11 cellular contexts compared by ENCODE assay signal in genomic region chr1:156675271-156675708, GRCh38. TPM values are rescaled to one million over a fixed set of nuclear protein-coding genes. Genes with fewer than 3 reads are reported as not detected.
DNase-seq lines count a peak whose midpoint lies in the region; ATAC-seq and TF ChIP-seq lines count a peak whose summit lies in the region.
"Had no signal": no experiment of that assay in that cellular context is flagged by ENCODE, and none has a peak within 500 bp of the region (broad histone marks: within the 10 kb centered on the region; RNA-seq: fewer than 3 reads in every experiment).

No MANE protein-coding gene starts in this region.

- peaks cover 15% of the 10 kb centered on the region for H3K27me3 Mint-ChIP-seq in nephron (ENCODE audit: low read depth)

- no peak for TF ChIP-seq POLR2A in heart left ventricle (IDR thresholded peaks at IDR 0.05)

- peak overlapping the region in 11 of 12 donors; percentile 84 to 98 (median 91) for H3K27ac ChIP-seq in heart left ventricle
- peak overlapping the region; percentile 58 for H3K27ac ChIP-seq in fibroblast of lung (ENCODE audit: insufficient read depth, low read length)
- no peak overlapping the region for H3K27ac ChIP-seq in upper lobe of right lung

- H3K27ac Mint-ChIP-seq in nephron: peak overlapping the region; percentile 72 to 93 (median 79)

- H3K36me3 ChIP-seq in heart left ventricle: peaks cover 0 to 48% (median 32%) of the 10 kb centered on the region in 9 donors
- H3K36me3 ChIP-seq in fibroblast of lung (ENCODE audit: control insufficient read depth, insufficient read depth, low read length): peaks cover 9% of the 10 kb centered on the region
- H3K36me3 ChIP-seq in upper lobe of right lung: no peaks in the 10 kb centered on the region

- TF ChIP-seq CTCF in heart left ventricle (IDR thresholded peaks at IDR 0.05) (no peak), fibroblast of lung (conservative IDR thresholded peaks at IDR 0.05 in 1 of 2, IDR thresholded peaks at IDR 0.05 in 1 of 2; ENCODE audit: low read depth in 1 of 2, low read length in 2 of 2) (no peak), nephron (IDR thresholded peaks at IDR 0.05; ENCODE audit: unreplicated experiment in 3 of 3) (no peak), upper lobe of right lung (IDR thresholded peaks at IDR 0.05) (no peak)

- H3K4me1 ChIP-seq in heart left ventricle: peaks cover 6 to 73% (median 52%) of the 10 kb centered on the region in 12 donors
- H3K4me1 ChIP-seq in fibroblast of lung (ENCODE audit: control insufficient read depth, extremely low read depth, insufficient read depth, low read length): peaks cover 21% of the 10 kb centered on the region
- H3K4me1 ChIP-seq in upper lobe of right lung: peaks cover 4% of the 10 kb centered on the region

- peaks cover 58% of the 10 kb centered on the region for H3K4me1 Mint-ChIP-seq in nephron

- peak overlapping the region; percentile 91 to 94 (median 92) for H3K4me3 Mint-ChIP-seq in nephron

- H2AFZ ChIP-seq in fibroblast of lung (ENCODE audit: low read length): no peak overlapping the region

- 24 to 39% (median 32%) methylated on average over 6 to 8 of the region's 8 CpGs for WGBS in heart left ventricle, 4 donors

- DNase-seq in heart left ventricle: no peak
- DNase-seq in Right ventricle myocardium superior: no peak
- no peak for DNase-seq in fibroblast of lung (ENCODE audit: low read depth in 2 of 2)
- no peak for DNase-seq in upper lobe of right lung
- DNase-seq in RPMI8226: no peak
- DNase-seq: effector memory CD4-positive, alpha-beta T cell; NCI-H526 treated with DMSO at 0.1 percent for 48 hours; T-helper 9 cell had no signal

- no peaks in the 10 kb centered on the region for H4K20me1 ChIP-seq in fibroblast of lung (ENCODE audit: control insufficient read depth, extremely low read depth, insufficient read depth, low read length)

- H3K27me3 ChIP-seq in heart left ventricle: peaks cover 0 to 44% (median 0%) of the 10 kb centered on the region in 9 donors
- no peaks in the 10 kb centered on the region for H3K27me3 ChIP-seq in fibroblast of lung (ENCODE audit: control insufficient read depth, insufficient read depth, low read length)
- peaks cover 33% of the 10 kb centered on the region for H3K27me3 ChIP-seq in upper lobe of right lung

- H3K4me3 ChIP-seq in heart left ventricle (peak overlapping the region; percentile 51 to 92 (median 70)), fibroblast of lung (replicated peaks in 1 of 4; ENCODE audit: control extremely low read depth in 1 of 4, insufficient read depth in 1 of 4, low read depth in 3 of 4, low read length in 4 of 4) (peak overlapping the region; percentile 61 to 74 (median 71)), upper lobe of right lung (peak overlapping the region; percentile 58)

- no peaks in the 10 kb centered on the region for H3K9me3 ChIP-seq in heart left ventricle
- no peaks in the 10 kb centered on the region for H3K9me3 ChIP-seq in fibroblast of lung (ENCODE audit: control insufficient read depth, insufficient read depth, low read depth, low read length)
- H3K9me3 ChIP-seq in upper lobe of right lung: no peaks in the 10 kb centered on the region

- peaks cover 38% of the 10 kb centered on the region for H3K79me2 ChIP-seq in fibroblast of lung (ENCODE audit: control insufficient read depth, insufficient read depth, low read length)

- intact Hi-C loops in heart left ventricle (cut with DNase I) (loop anchor here in 3 of 10 donors (1.0 to 5.0 kb wide), 3 partner anchors 10 to 173 kb away; partner anchors contain the start of gene MEF2D (in 1 of the 3)), Right ventricle myocardium superior (cut with DNase I) (no loop called here), upper lobe of right lung (cut with DNase I) (loop anchor here (10.0 kb wide), 1 partner anchor 50 kb away; no protein-coding TSS in a partner anchor)

- ATAC-seq in heart left ventricle (peak; percentile 3 to 25 (median 12)), Right ventricle myocardium superior (ENCODE audit: poor library complexity) (no peak), upper lobe of right lung (no peak), GM21515 (IDR thresholded peaks at IDR 0.05; ENCODE audit: unreplicated experiment) (no peak), GM21825 (IDR thresholded peaks at IDR 0.05; ENCODE audit: unreplicated experiment) (no peak)

- no peaks in the 10 kb centered on the region for H3K9me3 Mint-ChIP-seq in nephron

- peak overlapping the region; percentile 34 for H3K9ac ChIP-seq in fibroblast of lung (ENCODE audit: insufficient read depth, low read length)

- peak overlapping the region; percentile 85 for H3K4me2 ChIP-seq in fibroblast of lung (ENCODE audit: extremely low read depth, insufficient read depth, low read length)

- peaks cover 46% of the 10 kb centered on the region for H3K36me3 Mint-ChIP-seq in nephron (ENCODE audit: low read depth)

RNA-seq across cellular contexts. Expression of gene NES, which starts 1.9 kb away (rescaled TPM):
- total RNA-seq in heart left ventricle (100 to 1,000 TPM in 7 of 9 donors, 10 to 100 TPM in 2; 75.3 to 499 (median 158) TPM), Right ventricle myocardium superior (103 TPM), fibroblast of lung (44.2 and 87.4 TPM in 2 replicates), upper lobe of right lung (54.7 TPM)
- polyA plus RNA-seq in heart left ventricle (100 to 1,000 TPM in 1 of 2 donors, 10 to 100 TPM in 1; 59.7 to 160 TPM), fibroblast of lung (23.0 and 34.6 TPM in 2 replicates)
- 176 and 247 TPM in 2 replicates for polyA plus RNA-seq in fibroblast of lung (2012)
- 82.1 and 135 TPM in 2 replicates for polyA minus RNA-seq in fibroblast of lung (ENCODE audit: low replicate concordance)

RNA-seq across cellular contexts. Expression of gene CRABP2, which starts 30.1 kb away (rescaled TPM):
- 10 to 100 TPM in 1 of 9 donors, 1 to 10 TPM in 4, under 1 TPM in 1, not detected in 3; 0.80 to 11.4 (median 1.7) TPM for total RNA-seq in heart left ventricle
- polyA plus RNA-seq in heart left ventricle: 1 to 10 TPM in 1 of 2 donors, under 1 TPM in 1; 0.46 to 1.5 TPM
- 0.59 TPM for total RNA-seq in Right ventricle myocardium superior
- total RNA-seq in fibroblast of lung: 33.4 and 70.4 TPM in 2 replicates
- 48.9 and 184 TPM in 2 replicates for polyA plus RNA-seq in fibroblast of lung
- 130 and 416 TPM in 2 replicates for polyA plus RNA-seq in fibroblast of lung (2012)
- 25.3 and 53.9 TPM in 2 replicates for polyA minus RNA-seq in fibroblast of lung (ENCODE audit: low replicate concordance)
- total RNA-seq in upper lobe of right lung: 1.4 TPM

RNA-seq across cellular contexts. Expression of gene BCAN, which starts 33.4 kb away (rescaled TPM):
- total RNA-seq in heart left ventricle: under 1 TPM in 4 of 9 donors, not detected in 5; 0.09 to 0.27 (median 0.15) TPM
- polyA plus RNA-seq in heart left ventricle: under 1 TPM; 0.10 to 0.15 TPM
- total RNA-seq in Right ventricle myocardium superior: 0.46 TPM
- under 0.01 TPM in 1 of 2 replicates, not detected in the other for total RNA-seq in fibroblast of lung
- polyA plus RNA-seq in fibroblast of lung: 0.03 and 0.05 TPM in 2 replicates
- polyA plus RNA-seq in fibroblast of lung (2012): 0.07 and 0.17 TPM in 2 replicates
- 0.89 TPM in 1 of 2 replicates, not detected in the other for polyA minus RNA-seq in fibroblast of lung (ENCODE audit: low replicate concordance)
- not detected for total RNA-seq in upper lobe of right lung

RNA-seq across cellular contexts. Expression of gene METTL25B, which starts 53.0 kb away (rescaled TPM):
- total RNA-seq in heart left ventricle (10 to 100 TPM in 8 of 9 donors, 1 to 10 TPM in 1; 8.9 to 18.9 (median 15.0) TPM), Right ventricle myocardium superior (14.4 TPM), fibroblast of lung (12.6 and 17.3 TPM in 2 replicates), upper lobe of right lung (42.4 TPM)
- polyA plus RNA-seq in heart left ventricle (10 to 100 TPM; 15.6 to 24.3 TPM), fibroblast of lung (5.5 and 6.4 TPM in 2 replicates)
- polyA plus RNA-seq in fibroblast of lung (2012): 8.4 and 10.4 TPM in 2 replicates
- 13.9 and 23.2 TPM in 2 replicates for polyA minus RNA-seq in fibroblast of lung (ENCODE audit: low replicate concordance)

RNA-seq across cellular contexts. Expression of gene ISG20L2, which starts 53.3 kb away (rescaled TPM):
- total RNA-seq in heart left ventricle: 10 to 100 TPM in 8 of 9 donors, 1 to 10 TPM in 1; 8.4 to 17.9 (median 12.8) TPM
- 10 to 100 TPM in 1 of 2 donors, 1 to 10 TPM in 1; 5.1 to 17.6 TPM for polyA plus RNA-seq in heart left ventricle
- total RNA-seq in Right ventricle myocardium superior: 12.3 TPM
- total RNA-seq in fibroblast of lung: 5.4 and 5.8 TPM in 2 replicates
- 23.6 and 29.9 TPM in 2 replicates for polyA plus RNA-seq in fibroblast of lung
- polyA plus RNA-seq in fibroblast of lung (2012): 17.3 and 18.9 TPM in 2 replicates
- 64.3 and 80.6 TPM in 2 replicates for polyA minus RNA-seq in fibroblast of lung (ENCODE audit: low replicate concordance)
- 28.3 TPM for total RNA-seq in upper lobe of right lung

Comparison
In these comparisons a context has a peak if more than half of its experiments do, and no peak if none do; other contexts are left out.
1. ATAC-seq: peak in heart left ventricle (4 of 4); none in Right ventricle myocardium superior (single experiment), upper lobe of right lung (single experiment), GM21515 (single experiment) and GM21825 (single experiment).
2. Peak in every context shown above with its lines, with median percentiles within 50 percentile points of each other: H3K4me3 ChIP-seq.